ENCODE assay signal across 14 cellular contexts in the genomic region with DNA sequence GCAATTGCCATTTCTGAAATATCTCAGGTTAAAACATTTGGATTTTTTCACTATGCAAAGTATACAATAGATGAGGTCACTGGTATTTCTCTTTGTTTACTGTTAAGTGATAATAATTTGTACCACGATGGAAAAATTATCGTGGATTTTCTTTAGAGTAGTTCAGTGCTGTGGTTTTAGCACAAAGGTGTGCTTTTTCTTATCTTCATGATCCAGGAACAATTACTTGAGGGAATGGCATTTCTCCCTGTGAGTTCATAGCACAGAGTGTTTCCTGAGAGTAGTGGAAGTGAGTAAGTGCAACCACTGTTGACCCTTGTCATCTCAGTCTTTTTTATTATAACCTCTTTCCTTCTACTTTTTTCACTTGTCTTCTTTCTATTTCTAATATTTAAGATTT.
DNase-seq lines count a peak whose midpoint lies in the region; ATAC-seq, FAIRE-seq and TF ChIP-seq lines count a peak whose summit lies in the region.
"Had no signal": no experiment of that assay in that cellular context is flagged by ENCODE, and none has a peak within 500 bp of the region (broad histone marks: within the 10 kb centered on the region; RNA-seq: fewer than 3 reads in every experiment).

No MANE protein-coding gene starts in this region.

- H3K4me1 ChIP-seq in astrocyte (ENCODE audit: insufficient read depth, low read length) (no peaks in the 10 kb centered on the region), keratinocyte (ENCODE audit: control insufficient read depth, extremely low read depth, insufficient read depth, low read length) (peaks cover 9% of the 10 kb centered on the region)

- H3K4me2 ChIP-seq in astrocyte (ENCODE audit: low read length) (no peak overlapping the region), keratinocyte (ENCODE audit: control insufficient read depth, extremely low read depth, insufficient read depth, low read depth, low read length) (peak overlapping the region; percentile 42)

- peaks cover 12% of the 10 kb centered on the region for H3K4me1 Mint-ChIP-seq in astrocyte (ENCODE audit: low read depth, unreplicated experiment)

- ATAC-seq in GM18511 (IDR thresholded peaks at IDR 0.05; ENCODE audit: unreplicated experiment), result no peak
- ATAC-seq: stimulated activated naive B cell treated with anti-CD40 and anti-IgM and Interleukin-4, amounts not matched to agents 10 μg/mL and 1 μg/mL and 100 μg/mL, for 72 hours had no signal

- no peaks in the 10 kb centered on the region for H4K20me1 ChIP-seq in astrocyte (ENCODE audit: insufficient read depth, low read length)
- H4K20me1 ChIP-seq in keratinocyte (ENCODE audit: control insufficient read depth, extremely low read depth, insufficient read depth, low read length), result no peaks in the 10 kb centered on the region

- H3K4me3 Mint-ChIP-seq in astrocyte (ENCODE audit: unreplicated experiment), result no peak overlapping the region
- H3K4me3 Mint-ChIP-seq: stimulated activated naive B cell treated with anti-CD40 and anti-IgM and Interleukin-4, amounts not matched to agents 10 μg/mL and 1 μg/mL and 100 μg/mL, for 72 hours had no signal

- dilution Hi-C loops in keratinocyte (cut with MboI; ENCODE audit: extremely low pct_ligation_motif_present, low sequenced_read_pairs), result no loop called here

- no peaks in the 10 kb centered on the region for H3K9me1 ChIP-seq in keratinocyte (ENCODE audit: control insufficient read depth, extremely low read depth, insufficient read depth, low read length)

- no peaks in the 10 kb centered on the region for H3K9me3 Mint-ChIP-seq in astrocyte (ENCODE audit: unreplicated experiment)
- H3K9me3 Mint-ChIP-seq: stimulated activated naive B cell treated with anti-CD40 and anti-IgM and Interleukin-4, amounts not matched to agents 10 μg/mL and 1 μg/mL and 100 μg/mL, for 72 hours had no signal

- H3K4me3 ChIP-seq in astrocyte (ENCODE audit: insufficient read depth, low read depth, low read length) (no peak overlapping the region), keratinocyte (ENCODE audit: control insufficient read depth in 2 of 3, extremely low read depth in 1 of 3, insufficient read depth in 2 of 3, low read depth in 1 of 3, low read length in 3 of 3) (no peak overlapping the region)

- no peaks in the 10 kb centered on the region for H3K36me3 Mint-ChIP-seq in astrocyte (ENCODE audit: low read depth, unreplicated experiment)
- H3K36me3 Mint-ChIP-seq: stimulated activated naive B cell treated with anti-CD40 and anti-IgM and Interleukin-4, amounts not matched to agents 10 μg/mL and 1 μg/mL and 100 μg/mL, for 72 hours had no signal

- H3K27ac Mint-ChIP-seq in astrocyte (ENCODE audit: unreplicated experiment), result peak overlapping the region; percentile 11

- no peak overlapping the region for H3K27ac ChIP-seq in astrocyte (ENCODE audit: low read depth, low read length)
- no peak overlapping the region for H3K27ac ChIP-seq in keratinocyte (ENCODE audit: control insufficient read depth, insufficient read depth, low read length)

- H3K27me3 Mint-ChIP-seq in astrocyte (ENCODE audit: low read depth, unreplicated experiment), result no peaks in the 10 kb centered on the region
- H3K27me3 Mint-ChIP-seq: stimulated activated naive B cell treated with anti-CD40 and anti-IgM and Interleukin-4, amounts not matched to agents 10 μg/mL and 1 μg/mL and 100 μg/mL, for 72 hours had no signal

- no peaks in the 10 kb centered on the region for H3K36me3 ChIP-seq in astrocyte (ENCODE audit: insufficient read depth, low read length)
- no peaks in the 10 kb centered on the region for H3K36me3 ChIP-seq in keratinocyte (ENCODE audit: control insufficient read depth in 2 of 2, extremely low read depth in 1 of 2, insufficient read depth in 2 of 2, low read length in 2 of 2)

- H2AFZ ChIP-seq in astrocyte (ENCODE audit: low read depth, low read length) (no peak overlapping the region), keratinocyte (ENCODE audit: control insufficient read depth, low read length) (no peak overlapping the region)

- no peak for FAIRE-seq in astrocyte (lab: Jason Lieb, UNC)
- peak; percentile 89 for FAIRE-seq in keratinocyte (lab: Jason Lieb, UNC)

- DNase-seq in Daoy (ENCODE audit: low read depth) (peak; percentile 7), astrocyte (ENCODE audit: low read depth) (no peak), keratinocyte (ENCODE audit: low read depth, low spot score) (no peak), renal cortical epithelial cell (ENCODE audit: low read depth) (peak; percentile 48), NCI-H1105 treated with DMSO at 0.1 percent for 48 hours (lab: John Stamatoyannopoulos, UW) (no peak), anterior cingulate cortex (lab: John Stamatoyannopoulos, UW) (no peak)
- no peak for DNase-seq in effector CD8-positive, alpha-beta T cell (lab: John Stamatoyannopoulos, UW)
- DNase-seq: activated naive CD4-positive, alpha-beta T cell treated with anti-CD3 and anti-CD28 coated beads, Interleukin-2, amount 50 U/mL, for 16 hours; NCI-H187 treated with DMSO at 0.1 percent for 48 hours; NCI-H748 treated with DMSO at 0.1 percent for 48 hours; posterior cingulate gyrus; stimulated activated CD4-positive, alpha-beta T cell treated with anti-CD3 and anti-CD28 coated beads, Interleukin-4, amount 100 ng/mL, for 24 hours; stimulated activated naive B cell treated with anti-CD40 and anti-IgM and Interleukin-4, amounts not matched to agents 10 μg/mL and 1 μg/mL and 100 μg/mL, for 72 hours had no signal

- no peaks in the 10 kb centered on the region for H3K79me2 ChIP-seq in astrocyte (ENCODE audit: insufficient read depth, low read length)
- peaks cover 2% of the 10 kb centered on the region for H3K79me2 ChIP-seq in keratinocyte (ENCODE audit: control insufficient read depth, insufficient read depth, low read length)

- H3K27me3 ChIP-seq in astrocyte (ENCODE audit: insufficient read depth, low read length) (no peaks in the 10 kb centered on the region), keratinocyte (ENCODE audit: control insufficient read depth, extremely low read depth, insufficient read depth, low read length) (no peaks in the 10 kb centered on the region)

- H3K9me3 ChIP-seq in astrocyte (ENCODE audit: insufficient read depth, low read depth, low read length) (no peaks in the 10 kb centered on the region), keratinocyte (ENCODE audit: control insufficient read depth, low read depth, low read length) (no peaks in the 10 kb centered on the region)

- H3K9ac ChIP-seq in astrocyte (ENCODE audit: low read length) (no peak overlapping the region), keratinocyte (ENCODE audit: control insufficient read depth, extremely low read depth, insufficient read depth, low read length) (no peak overlapping the region)

- TF ChIP-seq CTCF in astrocyte (IDR thresholded peaks at IDR 0.05; ENCODE audit: insufficient read depth, low read depth, low read length) (no peak), keratinocyte (optimal IDR thresholded peaks at IDR 0.05 in 1 of 3, IDR thresholded peaks at IDR 0.05 in 1 of 3, conservative IDR thresholded peaks at IDR 0.05 in 1 of 3; ENCODE audit: extremely low read depth in 1 of 3, insufficient read depth in 2 of 3, low read length in 3 of 3) (no peak)

Comparison
In these comparisons a context has a peak if more than half of its experiments do, and no peak if none do; other contexts are left out.
1. DNase-seq: peak in Daoy (single experiment) and renal cortical epithelial cell (single experiment); none in astrocyte (single experiment), keratinocyte (single experiment), effector CD8-positive, alpha-beta T cell (single experiment), NCI-H1105 treated with DMSO at 0.1 percent for 48 hours (single experiment) and anterior cingulate cortex (0 of 58).